28 cellular contexts compared by ENCODE assay signal in the genomic region with DNA sequence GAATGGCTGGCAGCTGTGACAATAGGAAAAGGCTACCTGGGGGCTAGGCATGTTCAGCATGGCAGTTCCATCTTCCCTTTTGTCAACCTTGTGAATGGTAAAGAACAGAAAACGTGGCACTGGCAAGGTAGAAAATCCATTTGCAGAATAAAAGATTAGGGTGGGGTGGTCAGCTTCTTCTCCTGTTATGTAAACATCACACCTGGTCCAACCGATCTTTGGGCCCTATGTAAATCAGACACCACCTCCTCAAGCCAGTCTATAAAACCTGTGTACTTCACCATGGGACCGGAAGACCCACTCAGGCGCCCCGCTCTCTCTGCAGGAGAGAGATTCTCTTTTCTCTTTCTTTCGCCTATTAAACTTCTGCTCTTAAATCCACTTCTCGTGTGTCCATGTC. TPM values are rescaled to one million over a fixed set of nuclear protein-coding genes. Genes with fewer than 3 reads are reported as not detected.
DNase-seq lines count a peak whose midpoint lies in the region; ATAC-seq and TF ChIP-seq lines count a peak whose summit lies in the region.
"Had no signal": no experiment of that assay in that cellular context is flagged by ENCODE, and none has a peak within 500 bp of the region (broad histone marks: within the 10 kb centered on the region; RNA-seq: fewer than 3 reads in every experiment).

No MANE protein-coding gene starts in this region.

- no peak overlapping the region for H3K27ac Mint-ChIP-seq in WTC11
- H3K27ac Mint-ChIP-seq in naive thymus-derived CD4-positive, alpha-beta T cell, result peak overlapping the region in 7 of 9 donors; percentile 8 to 88 (median 58)

- ATAC-seq in WTC11 (peak; percentile 73), GM21390 (IDR thresholded peaks at IDR 0.05; ENCODE audit: unreplicated experiment) (no peak)
- no peak for ATAC-seq in naive thymus-derived CD4-positive, alpha-beta T cell
- ATAC-seq: GM12878, Right ventricle myocardium inferior, SK-N-SH treated with all-trans-retinoic acid at 6 μM for 48 hours had no signal

- peaks cover 19% of the 10 kb centered on the region for H3K4me1 ChIP-seq in Karpas-422 (ENCODE audit: low read length)
- peaks cover 15 to 40% of the 10 kb centered on the region in 2 donors for H3K4me1 ChIP-seq in naive thymus-derived CD4-positive, alpha-beta T cell (ENCODE audit: control insufficient read depth in 2 of 2, insufficient read depth in 2 of 2, low read length in 2 of 2)
- H3K4me1 ChIP-seq: BE2C, SJCRH30 had no signal

- H3K27me3 ChIP-seq in Karpas-422 (ENCODE audit: low read length), result no peaks in the 10 kb centered on the region
- no peaks in the 10 kb centered on the region for H3K27me3 ChIP-seq in naive thymus-derived CD4-positive, alpha-beta T cell (ENCODE audit: control insufficient read depth in 2 of 2, insufficient read depth in 2 of 2, low read length in 2 of 2)
- H3K27me3 ChIP-seq: BE2C, MG63, SJCRH30 had no signal

- no peak overlapping the region for H3K4me3 ChIP-seq in Karpas-422 (ENCODE audit: low read length)
- no peak overlapping the region for H3K4me3 ChIP-seq in naive thymus-derived CD4-positive, alpha-beta T cell (ENCODE audit: low read length)
- H3K4me3 ChIP-seq: GM12878, MG63, PC-9, SJCRH30 had no signal

- no peak for TF ChIP-seq CTCF in WTC11 (IDR thresholded peaks at IDR 0.05)

- intact Hi-C loops in naive thymus-derived CD4-positive, alpha-beta T cell (cut with micrococcal nuclease), result no loop called here

- H3K9me3 Mint-ChIP-seq in WTC11, result peaks cover 16% of the 10 kb centered on the region
- peaks cover 0 to 22% (median 4%) of the 10 kb centered on the region in 11 donors for H3K9me3 Mint-ChIP-seq in naive thymus-derived CD4-positive, alpha-beta T cell

- H3K4me3 Mint-ChIP-seq in WTC11, result no peak overlapping the region
- no peak overlapping the region for H3K4me3 Mint-ChIP-seq in naive thymus-derived CD4-positive, alpha-beta T cell
- H3K4me3 Mint-ChIP-seq: CD4-positive, CD25-positive, alpha-beta regulatory T cell had no signal

- no peaks in the 10 kb centered on the region for H3K27me3 Mint-ChIP-seq in WTC11 (ENCODE audit: low read depth)
- H3K27me3 Mint-ChIP-seq in naive thymus-derived CD4-positive, alpha-beta T cell, result no peaks in the 10 kb centered on the region
- H3K27me3 Mint-ChIP-seq: CD4-positive, CD25-positive, alpha-beta regulatory T cell had no signal

- H3K36me3 ChIP-seq in Karpas-422 (ENCODE audit: insufficient read depth, low read length), result no peaks in the 10 kb centered on the region
- H3K36me3 ChIP-seq in naive thymus-derived CD4-positive, alpha-beta T cell (ENCODE audit: control insufficient read depth in 2 of 3, insufficient read depth in 3 of 3, low read length in 3 of 3), result peaks cover 0 to 2% (median 0%) of the 10 kb centered on the region in 3 experiments
- H3K36me3 ChIP-seq: BE2C, MG63, SJCRH30 had no signal

- POLR2A ChIA-PET in WTC11 (lab: Charles Lee), result no interaction called here
- POLR2A ChIA-PET in naive thymus-derived CD4-positive, alpha-beta T cell (lab: Charles Lee), result interaction anchor here (0.7 to 1.2 kb wide), 3 partner anchors 10 to 170 kb away, joined by 3 to 4 read pairs (median 4); no protein-coding TSS in a partner anchor

- no peak overlapping the region for H3K9ac ChIP-seq in Karpas-422 (ENCODE audit: low read length)

- no peak overlapping the region for H2AFZ ChIP-seq in Karpas-422 (ENCODE audit: low read length)
- H2AFZ ChIP-seq: PC-9 had no signal

- H3K79me2 ChIP-seq in Karpas-422 (ENCODE audit: low read length), result no peaks in the 10 kb centered on the region

- H3K4me2 ChIP-seq in Karpas-422 (ENCODE audit: low read depth, low read length, poor library complexity, severe bottlenecking), result peak overlapping the region; percentile 19
- H3K4me2 ChIP-seq: PC-9 had no signal

- no peaks in the 10 kb centered on the region for H3K36me3 Mint-ChIP-seq in WTC11
- peaks cover 0 to 27% (median 22%) of the 10 kb centered on the region in 5 donors for H3K36me3 Mint-ChIP-seq in naive thymus-derived CD4-positive, alpha-beta T cell

- no peak overlapping the region for H3K27ac ChIP-seq in Karpas-422 (ENCODE audit: low read length)
- H3K27ac ChIP-seq in naive thymus-derived CD4-positive, alpha-beta T cell (ENCODE audit: low read depth, low read length), result no peak overlapping the region
- H3K27ac ChIP-seq: 22Rv1, PC-9, SJCRH30 had no signal

- no peaks in the 10 kb centered on the region for H4K20me1 ChIP-seq in Karpas-422 (ENCODE audit: insufficient read depth, low read depth, low read length)

- peaks cover 31% of the 10 kb centered on the region for H3K4me1 Mint-ChIP-seq in WTC11
- peaks cover 18 to 59% (median 53%) of the 10 kb centered on the region in 7 donors for H3K4me1 Mint-ChIP-seq in naive thymus-derived CD4-positive, alpha-beta T cell

- CTCF ChIA-PET in WTC11 (lab: Charles Lee), result interaction anchor here (0.6 kb wide), 1 partner anchor 323 kb away, joined by 3 read pairs; no protein-coding TSS in a partner anchor
- CTCF ChIA-PET in naive thymus-derived CD4-positive, alpha-beta T cell (lab: Charles Lee), result no interaction called here

- no peaks in the 10 kb centered on the region for H3K9me2 ChIP-seq in Karpas-422 (replicated peaks; ENCODE audit: insufficient read depth, low read length)

- DNase-seq in NCI-H748 (lab: John Stamatoyannopoulos, UW; ENCODE audit: unreplicated experiment) (peak; percentile 16), NCI-H748 treated with DMSO at 0.1 percent for 48 hours (lab: John Stamatoyannopoulos, UW) (no peak), Karpas-422 (no peak), WTC11 (ENCODE audit: low spot score) (no peak), mesenteric fat pad (ENCODE audit: low spot score) (no peak), iPS-NIHi7 (ENCODE audit: extremely low spot score) (no peak)
- DNase-seq in naive thymus-derived CD4-positive, alpha-beta T cell, result no peak
- DNase-seq: ACHN; BE2C; CD4-positive, CD25-positive, alpha-beta regulatory T cell; KBM-7; MG63; NCI-H1105 treated with DMSO at 0.1 percent for 48 hours; NCI-H1694; NCI-H2029 treated with DMSO at 0.1 percent for 48 hours; NCI-H2227 treated with DMSO at 0.1 percent for 48 hours; NCI-H510A; NCI-H774; PC-9; SJCRH30 had no signal

- no peaks in the 10 kb centered on the region for H3K9me3 ChIP-seq in Karpas-422 (ENCODE audit: low read length)
- no peaks in the 10 kb centered on the region for H3K9me3 ChIP-seq in naive thymus-derived CD4-positive, alpha-beta T cell (ENCODE audit: control insufficient read depth in 2 of 3, low read length in 3 of 3)
- H3K9me3 ChIP-seq: BE2C, MG63, SJCRH30 had no signal

TF ChIP-seq in WTC11, 78 proteins besides CTCF, POLR2A, EP300 and RAD21 (continues in another document):
- TF ChIP-seq TCF7 (CRISPR knock-in tag; IDR thresholded peaks at IDR 0.05; ENCODE audit: low read depth) (no peak), ZNF281 (CRISPR knock-in tag; IDR thresholded peaks at IDR 0.05) (no peak), CREB1 (CRISPR knock-in tag; IDR thresholded peaks at IDR 0.05) (no peak), NFYB (CRISPR knock-in tag; conservative IDR thresholded peaks at IDR 0.05; ENCODE audit: low read depth) (no peak), RORB (CRISPR knock-in tag; IDR thresholded peaks at IDR 0.05) (no peak), USF1 (CRISPR knock-in tag; IDR thresholded peaks at IDR 0.05) (no peak), IRF1 (CRISPR knock-in tag; IDR thresholded peaks at IDR 0.05) (no peak), ZNF416 (CRISPR knock-in tag; IDR thresholded peaks at IDR 0.05) (no peak), ZNF671 (CRISPR knock-in tag; IDR thresholded peaks at IDR 0.05) (no peak), ZBTB21 (CRISPR knock-in tag; IDR thresholded peaks at IDR 0.05; ENCODE audit: borderline replicate concordance) (no peak)

RNA-seq across cellular contexts. Expression of gene TMEM30B, which starts 19.6 kb away (rescaled TPM):
- not detected in 2 replicates for total RNA-seq in Karpas-422 (2014; rRNA removed; shearing (Covaris generic); ENCODE audit: low replicate concordance)
- total RNA-seq in WTC11 (2021), result 17.2 to 18.0 TPM (median 17.8 TPM) in 3 replicates
- 10 to 100 TPM in 1 of 5 experiments, 1 to 10 TPM in 3, under 1 TPM in 1; 0.17 to 11.2 (median 2.7) TPM for total RNA-seq in naive thymus-derived CD4-positive, alpha-beta T cell
- polyA plus RNA-seq in naive thymus-derived CD4-positive, alpha-beta T cell, result 1 to 10 TPM; 5.7 to 7.0 TPM
- 4.0 TPM for total RNA-seq in mesenteric fat pad
- total RNA-seq: H4, HT1080, RPMI7951 had no signal
- polyA plus RNA-seq: GM12878 had no signal

RNA-seq across cellular contexts. Expression of gene PRKCH, which starts 20.6 kb away (rescaled TPM):
- 3.4 and 7.0 TPM in 2 replicates for total RNA-seq in Karpas-422 (2014; rRNA removed; shearing (Covaris generic); ENCODE audit: low replicate concordance)
- 7.8 to 10.3 TPM (median 8.7 TPM) in 3 replicates for total RNA-seq in WTC11 (2021)
- 100 to 1,000 TPM; 224 to 359 (median 320) TPM for total RNA-seq in naive thymus-derived CD4-positive, alpha-beta T cell
- polyA plus RNA-seq in naive thymus-derived CD4-positive, alpha-beta T cell, result 100 to 1,000 TPM; 191 to 285 TPM
- total RNA-seq in mesenteric fat pad, result 43.0 TPM
